ENCODE assay signal across 8 cellular contexts in genomic region chr14:91116401-91116800, GRCh38. TPM values are rescaled to one million over a fixed set of nuclear protein-coding genes. Genes with fewer than 3 reads are reported as not detected.
DNase-seq lines count a peak whose midpoint lies in the region; ATAC-seq and TF ChIP-seq lines count a peak whose summit lies in the region.
"Not testable (repeated sequence)": the region's sequence is repeated elsewhere in the genome, so short reads cannot be mapped to it uniquely, and the experiment has no call there.

No MANE protein-coding gene starts in this region.

- peaks cover 0 to 16% (median 8%) of the 10 kb centered on the region in 11 experiments; a peak in 9 of 22 replicates for H3K9me3 ChIP-seq in BLaER1 treated with 17β-estradiol and CSF1 and Interleukin-3, amounts not matched to agents 10 nM and 100 nM (replicated peaks in 1 of 11)
- not testable (repeated sequence) for H3K9me3 ChIP-seq in KOPT-K1 (ENCODE audit: insufficient read depth, low read length, poor library complexity, severe bottlenecking); RWPE2 (ENCODE audit: severe bottlenecking); hepatocyte (ENCODE audit: low read depth); neutrophil; stomach smooth muscle (ENCODE audit: control insufficient read depth in 2 of 2, low read length in 2 of 2)

- H3K36me3 Mint-ChIP-seq in activated T-cell treated with anti-CD3 and anti-CD28 coated beads, Interleukin-2, amount 50 U/mL, for 24 hours (ENCODE audit: low read depth) = peaks cover 58% of the 10 kb centered on the region
- peaks cover 17% of the 10 kb centered on the region for H3K36me3 Mint-ChIP-seq in MCF 10A (ENCODE audit: insufficient read depth, unreplicated experiment)

- not testable (repeated sequence) for BruUV-seq in MCF 10A (replicated peaks; lab: Mats Ljungman, UMichigan)

- H3K9me3 Mint-ChIP-seq in activated T-cell treated with anti-CD3 and anti-CD28 coated beads, Interleukin-2, amount 50 U/mL, for 24 hours; MCF 10A (ENCODE audit: unreplicated experiment): not testable (repeated sequence)

- peaks cover 55% of the 10 kb centered on the region for H3K79me2 ChIP-seq in hepatocyte

- peaks cover 26 to 53% (median 41%) of the 10 kb centered on the region in 11 experiments; a peak in 21 of 22 replicates for H3K36me3 ChIP-seq in BLaER1 treated with 17β-estradiol and CSF1 and Interleukin-3, amounts not matched to agents 10 nM and 100 nM
- peaks cover 46% of the 10 kb centered on the region for H3K36me3 ChIP-seq in KOPT-K1 (ENCODE audit: insufficient read depth, low read length)
- H3K36me3 ChIP-seq in RWPE2 (ENCODE audit: low read depth); hepatocyte (replicated peaks; ENCODE audit: insufficient read depth, low read depth); neutrophil; stomach smooth muscle (ENCODE audit: control insufficient read depth in 2 of 2, insufficient read depth in 2 of 2, low read length in 2 of 2): not testable (repeated sequence)

- CTCF ChIA-PET in MCF 10A (lab: Yijun Ruan, JAX) = interaction anchor here (0.6 to 0.7 kb wide), 2 partner anchors 56 to 217 kb away, joined by 3 to 9 read pairs; no protein-coding TSS in a partner anchor

- peaks cover 0 to 24% (median 4%) of the 10 kb centered on the region in 11 experiments; a peak in 8 of 22 replicates for H4K20me1 ChIP-seq in BLaER1 treated with 17β-estradiol and CSF1 and Interleukin-3, amounts not matched to agents 10 nM and 100 nM
- H4K20me1 ChIP-seq in hepatocyte (ENCODE audit: insufficient read depth, poor library complexity, severe bottlenecking) = not testable (repeated sequence)

- peak overlapping the region in 9 of 10 experiments; percentile 13 to 74 (median 70); a peak in 11 of 20 replicates for H3K4me3 ChIP-seq in BLaER1 treated with 17β-estradiol and CSF1 and Interleukin-3, amounts not matched to agents 10 nM and 100 nM
- H3K4me3 ChIP-seq in RWPE2 (ENCODE audit: severe bottlenecking); hepatocyte: not testable (repeated sequence)
- H3K4me3 ChIP-seq in neutrophil (ENCODE audit: low read depth in 1 of 2, low read length in 1 of 2) (peak overlapping the region; percentile 73 to 76), stomach smooth muscle (ENCODE audit: low read length in 2 of 2) (peak overlapping the region; percentile 23 to 86)

- H3K9me2 ChIP-seq in hepatocyte (replicated peaks; ENCODE audit: insufficient read depth) = not testable (repeated sequence)

- WGBS in hepatocyte (ENCODE audit: low lambda C conversion rate, missing lambda C conversion rate) = 97% methylated on average over 3 of the region's 3 CpGs

- not testable (repeated sequence) for H3K27me3 ChIP-seq in BLaER1 treated with 17β-estradiol and CSF1 and Interleukin-3, amounts not matched to agents 10 nM and 100 nM; RWPE2 (ENCODE audit: insufficient read depth, poor library complexity, severe bottlenecking); hepatocyte; neutrophil; stomach smooth muscle (ENCODE audit: control insufficient read depth in 1 of 2, insufficient read depth in 2 of 2, low read length in 2 of 2)

- intact Hi-C loops in MCF 10A (cut with micrococcal nuclease) = not testable (repeated sequence)

- H3K4me2 ChIP-seq in BLaER1 treated with 17β-estradiol and CSF1 and Interleukin-3, amounts not matched to agents 10 nM and 100 nM = peak overlapping the region; percentile 86 to 99 (median 92)
- peak overlapping the region; percentile 84 for H3K4me2 ChIP-seq in hepatocyte

- peak overlapping the region in 9 of 11 experiments; percentile 19 to 99 (median 96); a peak in 16 of 22 replicates for H3K27ac ChIP-seq in BLaER1 treated with 17β-estradiol and CSF1 and Interleukin-3, amounts not matched to agents 10 nM and 100 nM
- H3K27ac ChIP-seq in KOPT-K1 (ENCODE audit: low read depth, low read length, poor library complexity, severe bottlenecking) (peak overlapping the region; percentile 94), RWPE2 (ENCODE audit: poor library complexity, severe bottlenecking) (peak overlapping the region; percentile 76), hepatocyte (peak overlapping the region; percentile 93), neutrophil (peak overlapping the region; percentile 98)
- H3K27ac ChIP-seq in stomach smooth muscle (ENCODE audit: low read length) = not testable (repeated sequence)

- not testable (repeated sequence) for ATAC-seq in RWPE2 (ENCODE audit: low read depth)

- not testable (repeated sequence) for DNase-seq in RWPE2 (ENCODE audit: low spot score); MCF 10A (ENCODE audit: unreplicated experiment); hepatocyte (ENCODE audit: low spot score)
- DNase-seq in activated T-cell treated with anti-CD3 and anti-CD28 coated beads, Interleukin-2, amount 50 U/mL, for 24 hours = peak; percentile 46

- peaks cover 43 to 60% (median 49%) of the 10 kb centered on the region in 10 experiments for H3K4me1 ChIP-seq in BLaER1 treated with 17β-estradiol and CSF1 and Interleukin-3, amounts not matched to agents 10 nM and 100 nM
- H3K4me1 ChIP-seq in RWPE2 (ENCODE audit: insufficient read depth, poor library complexity, severe bottlenecking) (peaks cover 25% of the 10 kb centered on the region), hepatocyte (ENCODE audit: insufficient read depth) (peaks cover 43% of the 10 kb centered on the region), neutrophil (ENCODE audit: control insufficient read depth in 1 of 2, insufficient read depth in 1 of 2, low read depth in 1 of 2, low read length in 1 of 2) (peaks cover 70 to 78% of the 10 kb centered on the region in 2 experiments), stomach smooth muscle (ENCODE audit: control insufficient read depth, insufficient read depth, low read length) (peaks cover 42% of the 10 kb centered on the region)

- H3K4me1 Mint-ChIP-seq in activated T-cell treated with anti-CD3 and anti-CD28 coated beads, Interleukin-2, amount 50 U/mL, for 24 hours (ENCODE audit: low read depth) = peaks cover 68% of the 10 kb centered on the region
- peaks cover 41% of the 10 kb centered on the region for H3K4me1 Mint-ChIP-seq in MCF 10A (ENCODE audit: insufficient read depth, unreplicated experiment)

- H3K27ac Mint-ChIP-seq in activated T-cell treated with anti-CD3 and anti-CD28 coated beads, Interleukin-2, amount 50 U/mL, for 24 hours = peak overlapping the region; percentile 98
- H3K27ac Mint-ChIP-seq in MCF 10A (ENCODE audit: low read depth, unreplicated experiment) = peak overlapping the region; percentile 61

- H2AFZ ChIP-seq in hepatocyte = not testable (repeated sequence)

- peak overlapping the region; percentile 89 for H3K4me3 Mint-ChIP-seq in activated T-cell treated with anti-CD3 and anti-CD28 coated beads, Interleukin-2, amount 50 U/mL, for 24 hours
- peak overlapping the region; percentile 81 for H3K4me3 Mint-ChIP-seq in MCF 10A (ENCODE audit: unreplicated experiment)

- not testable (repeated sequence) for H3K27me3 Mint-ChIP-seq in activated T-cell treated with anti-CD3 and anti-CD28 coated beads, Interleukin-2, amount 50 U/mL, for 24 hours; MCF 10A (ENCODE audit: insufficient read depth, unreplicated experiment)

- POLR2A ChIA-PET in MCF 10A (lab: Yijun Ruan, JAX) = interaction anchor here (0.7 to 4.1 kb wide), 7 partner anchors 9 to 213 kb away, joined by 3 to 39 read pairs (median 3); partner anchors contain the start of gene RPS6KA5

- H3K9ac ChIP-seq in BLaER1 treated with 17β-estradiol and CSF1 and Interleukin-3, amounts not matched to agents 10 nM and 100 nM = peak overlapping the region in 8 of 11 experiments; percentile 81 to 93 (median 91); a peak in 8 of 22 replicates
- peak overlapping the region in 1 of 2 donors; percentile 95 for H3K9ac ChIP-seq in stomach smooth muscle (ENCODE audit: low read length in 2 of 2)

- not testable (repeated sequence) for TF ChIP-seq CTCF in RWPE2 (IDR thresholded peaks at IDR 0.05; ENCODE audit: poor library complexity, severe bottlenecking); MCF 10A (IDR thresholded peaks at IDR 0.05; ENCODE audit: unreplicated experiment); hepatocyte (IDR thresholded peaks at IDR 0.05; ENCODE audit: poor library complexity); neutrophil (IDR thresholded peaks at IDR 0.05)

RNA-seq across cellular contexts. Expression of gene DGLUCY, which starts 2.5 kb away (rescaled TPM):
- 11.3 and 11.7 TPM in 2 replicates for total RNA-seq in MCF 10A (2022)
- 41.0 and 51.3 TPM in 2 replicates for total RNA-seq in hepatocyte
- 34.3 and 44.8 TPM in 2 replicates for polyA plus RNA-seq in hepatocyte

RNA-seq across cellular contexts. Expression of gene RPS6KA5, which starts 56.0 kb away (rescaled TPM):
- total RNA-seq in MCF 10A (2022) (1.3 and 2.2 TPM in 2 replicates), hepatocyte (6.3 and 6.7 TPM in 2 replicates)
- 3.0 and 4.8 TPM in 2 replicates for polyA plus RNA-seq in hepatocyte
